1 cellular context compared by ENCODE assay signal in the genomic region with DNA sequence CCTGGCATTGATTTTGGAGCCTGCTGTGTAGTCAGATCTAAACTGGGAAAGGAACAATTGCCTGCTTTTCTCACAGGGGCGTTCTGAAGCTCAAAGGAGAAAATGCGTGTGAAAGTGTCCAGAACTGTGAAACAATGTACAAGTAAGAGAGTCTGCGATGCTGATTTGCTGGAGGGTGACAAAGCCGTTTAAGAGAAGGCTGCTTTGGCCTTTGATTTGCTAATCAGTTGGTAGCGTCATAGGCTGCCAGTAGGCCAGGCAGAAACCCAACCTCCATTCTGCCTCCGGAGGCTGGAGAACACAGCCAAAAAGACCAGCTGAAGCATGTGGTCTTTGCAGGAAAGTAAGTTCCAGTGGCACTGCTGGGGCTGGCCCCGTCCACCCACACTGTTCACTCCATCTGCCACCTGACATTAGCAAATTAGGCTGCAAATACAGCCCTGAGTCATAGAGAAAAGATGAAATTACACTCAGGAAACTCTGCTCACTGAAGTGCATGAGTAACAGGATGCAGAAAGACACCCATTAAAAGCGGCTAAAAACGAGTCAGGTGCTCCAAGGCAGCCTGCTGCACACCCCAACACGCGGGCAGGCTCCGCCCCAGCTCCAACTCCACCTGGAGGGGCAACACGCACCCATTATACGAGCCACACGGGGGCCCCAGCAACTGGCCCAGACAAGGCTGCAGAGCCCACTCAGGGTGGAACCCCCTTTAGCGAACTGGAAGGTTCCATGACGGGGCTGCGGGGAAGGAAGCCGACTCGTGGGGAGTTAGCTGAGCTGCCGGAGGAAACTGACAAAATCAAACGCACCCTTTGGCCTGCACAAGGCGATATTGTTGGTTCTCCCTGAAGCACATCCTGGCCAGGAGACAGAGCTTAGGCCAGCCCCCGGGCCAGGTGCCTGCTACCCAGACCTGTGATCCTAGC.
TF ChIP-seq lines count a peak whose summit lies in the region.

No MANE protein-coding gene starts in this region.

TF ChIP-seq in K562, 482 proteins besides CTCF, POLR2A, EP300 and RAD21 (continued from another document and continues in another):
- TF ChIP-seq, protein P1, sequence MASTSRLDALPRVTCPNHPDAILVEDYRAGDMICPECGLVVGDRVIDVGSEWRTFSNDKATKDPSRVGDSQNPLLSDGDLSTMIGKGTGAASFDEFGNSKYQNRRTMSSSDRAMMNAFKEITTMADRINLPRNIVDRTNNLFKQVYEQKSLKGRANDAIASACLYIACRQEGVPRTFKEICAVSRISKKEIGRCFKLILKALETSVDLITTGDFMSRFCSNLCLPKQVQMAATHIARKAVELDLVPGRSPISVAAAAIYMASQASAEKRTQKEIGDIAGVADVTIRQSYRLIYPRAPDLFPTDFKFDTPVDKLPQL (IDR thresholded peaks at IDR 0.05; ENCODE audit: extremely low read depth, insufficient read length), result no peak
- TF ChIP-seq SMAD3 (CRISPR knock-in tag; conservative IDR thresholded peaks at IDR 0.05) (no peak), ZBTB1 (CRISPR knock-in tag; IDR thresholded peaks at IDR 0.05; ENCODE audit: borderline replicate concordance, low read depth) (no peak), SP2 (IDR thresholded peaks at IDR 0.05; ENCODE audit: extremely low read depth, low read depth, low read length, poor library complexity, severe bottlenecking) (no peak), ZNF589 (CRISPR knock-in tag; IDR thresholded peaks at IDR 0.05; ENCODE audit: low read depth) (0 out of 2 replicates have a peak, but pooled peaks have one; percentile 32), CREB1 (IDR thresholded peaks at IDR 0.05) (no peak), CREB1 (CRISPR knock-in tag; IDR thresholded peaks at IDR 0.05) (peak; percentile 44; the same call in 1 of the 2 replicates), TOE1 (IDR thresholded peaks at IDR 0.05; ENCODE audit: borderline replicate concordance) (peak; percentile 56), TOE1 (CRISPR knock-in tag; IDR thresholded peaks at IDR 0.05; ENCODE audit: borderline replicate concordance, low read depth) (no peak), SMARCC2 (IDR thresholded peaks at IDR 0.05; ENCODE audit: low read depth) (no peak), SREBF1 (IDR thresholded peaks at IDR 0.05; ENCODE audit: borderline replicate concordance, low read depth, low read length) (no peak), CCNT2 (IDR thresholded peaks at IDR 0.05; ENCODE audit: borderline replicate concordance, extremely low read depth, insufficient read length, low read depth, low read length) (no peak), PCBP2 (IDR thresholded peaks at IDR 0.05; ENCODE audit: low read depth, low read length, poor library complexity, severe bottlenecking) (no peak), TAF1 (IDR thresholded peaks at IDR 0.05; ENCODE audit: control insufficient read depth, extremely low read depth, insufficient read depth, low read length, severe bottlenecking) (no peak), CREM (IDR thresholded peaks at IDR 0.05; ENCODE audit: low read depth) (0 out of 2 replicates have a peak, but pooled peaks have one; percentile 1), NUFIP1 (IDR thresholded peaks at IDR 0.05; ENCODE audit: partially characterized antibody) (no peak), PHF21A (IDR thresholded peaks at IDR 0.05; ENCODE audit: borderline replicate concordance, low read depth) (no peak), ZNF436 (CRISPR knock-in tag; IDR thresholded peaks at IDR 0.05) (no peak), IFI16 (CRISPR knock-in tag; IDR thresholded peaks at IDR 0.05) (no peak), NFE2L1 (tag; IDR thresholded peaks at IDR 0.05; ENCODE audit: borderline replicate concordance, low read depth) (no peak), HNRNPLL (IDR thresholded peaks at IDR 0.05; ENCODE audit: low read depth, low read length, poor library complexity, severe bottlenecking) (no peak)
- TF ChIP-seq, protein P2, sequence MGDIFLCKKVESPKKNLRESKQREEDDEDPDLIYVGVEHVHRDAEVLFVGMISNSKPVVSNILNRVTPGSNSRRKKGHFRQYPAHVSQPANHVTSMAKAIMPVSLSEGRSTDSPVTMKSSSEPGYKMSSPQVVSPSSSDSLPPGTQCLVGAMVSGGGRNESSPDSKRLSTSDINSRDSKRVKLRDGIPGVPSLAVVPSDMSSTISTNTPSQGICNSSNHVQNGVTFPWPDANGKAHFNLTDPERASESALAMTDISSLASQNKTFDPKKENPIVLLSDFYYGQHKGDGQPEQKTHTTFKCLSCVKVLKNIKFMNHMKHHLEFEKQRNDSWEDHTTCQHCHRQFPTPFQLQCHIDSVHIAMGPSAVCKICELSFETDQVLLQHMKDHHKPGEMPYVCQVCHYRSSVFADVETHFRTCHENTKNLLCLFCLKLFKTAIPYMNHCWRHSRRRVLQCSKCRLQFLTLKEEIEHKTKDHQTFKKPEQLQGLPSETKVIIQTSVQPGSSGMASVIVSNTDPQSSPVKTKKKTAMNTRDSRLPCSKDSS (IDR thresholded peaks at IDR 0.05; ENCODE audit: low read depth, partially characterized antibody), result no peak
- TF ChIP-seq, protein P3, sequence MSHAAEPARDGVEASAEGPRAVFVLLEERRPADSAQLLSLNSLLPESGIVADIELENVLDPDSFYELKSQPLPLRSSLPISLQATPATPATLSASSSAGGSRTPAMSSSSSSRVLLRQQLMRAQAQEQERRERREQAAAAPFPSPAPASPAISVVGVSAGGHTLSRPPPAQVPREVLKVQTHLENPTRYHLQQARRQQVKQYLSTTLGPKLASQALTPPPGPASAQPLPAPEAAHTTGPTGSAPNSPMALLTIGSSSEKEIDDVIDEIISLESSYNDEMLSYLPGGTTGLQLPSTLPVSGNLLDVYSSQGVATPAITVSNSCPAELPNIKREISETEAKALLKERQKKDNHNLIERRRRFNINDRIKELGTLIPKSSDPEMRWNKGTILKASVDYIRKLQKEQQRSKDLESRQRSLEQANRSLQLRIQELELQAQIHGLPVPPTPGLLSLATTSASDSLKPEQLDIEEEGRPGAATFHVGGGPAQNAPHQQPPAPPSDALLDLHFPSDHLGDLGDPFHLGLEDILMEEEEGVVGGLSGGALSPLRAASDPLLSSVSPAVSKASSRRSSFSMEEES (CRISPR knock-in tag; IDR thresholded peaks at IDR 0.05), result no peak
- TF ChIP-seq, protein P4, sequence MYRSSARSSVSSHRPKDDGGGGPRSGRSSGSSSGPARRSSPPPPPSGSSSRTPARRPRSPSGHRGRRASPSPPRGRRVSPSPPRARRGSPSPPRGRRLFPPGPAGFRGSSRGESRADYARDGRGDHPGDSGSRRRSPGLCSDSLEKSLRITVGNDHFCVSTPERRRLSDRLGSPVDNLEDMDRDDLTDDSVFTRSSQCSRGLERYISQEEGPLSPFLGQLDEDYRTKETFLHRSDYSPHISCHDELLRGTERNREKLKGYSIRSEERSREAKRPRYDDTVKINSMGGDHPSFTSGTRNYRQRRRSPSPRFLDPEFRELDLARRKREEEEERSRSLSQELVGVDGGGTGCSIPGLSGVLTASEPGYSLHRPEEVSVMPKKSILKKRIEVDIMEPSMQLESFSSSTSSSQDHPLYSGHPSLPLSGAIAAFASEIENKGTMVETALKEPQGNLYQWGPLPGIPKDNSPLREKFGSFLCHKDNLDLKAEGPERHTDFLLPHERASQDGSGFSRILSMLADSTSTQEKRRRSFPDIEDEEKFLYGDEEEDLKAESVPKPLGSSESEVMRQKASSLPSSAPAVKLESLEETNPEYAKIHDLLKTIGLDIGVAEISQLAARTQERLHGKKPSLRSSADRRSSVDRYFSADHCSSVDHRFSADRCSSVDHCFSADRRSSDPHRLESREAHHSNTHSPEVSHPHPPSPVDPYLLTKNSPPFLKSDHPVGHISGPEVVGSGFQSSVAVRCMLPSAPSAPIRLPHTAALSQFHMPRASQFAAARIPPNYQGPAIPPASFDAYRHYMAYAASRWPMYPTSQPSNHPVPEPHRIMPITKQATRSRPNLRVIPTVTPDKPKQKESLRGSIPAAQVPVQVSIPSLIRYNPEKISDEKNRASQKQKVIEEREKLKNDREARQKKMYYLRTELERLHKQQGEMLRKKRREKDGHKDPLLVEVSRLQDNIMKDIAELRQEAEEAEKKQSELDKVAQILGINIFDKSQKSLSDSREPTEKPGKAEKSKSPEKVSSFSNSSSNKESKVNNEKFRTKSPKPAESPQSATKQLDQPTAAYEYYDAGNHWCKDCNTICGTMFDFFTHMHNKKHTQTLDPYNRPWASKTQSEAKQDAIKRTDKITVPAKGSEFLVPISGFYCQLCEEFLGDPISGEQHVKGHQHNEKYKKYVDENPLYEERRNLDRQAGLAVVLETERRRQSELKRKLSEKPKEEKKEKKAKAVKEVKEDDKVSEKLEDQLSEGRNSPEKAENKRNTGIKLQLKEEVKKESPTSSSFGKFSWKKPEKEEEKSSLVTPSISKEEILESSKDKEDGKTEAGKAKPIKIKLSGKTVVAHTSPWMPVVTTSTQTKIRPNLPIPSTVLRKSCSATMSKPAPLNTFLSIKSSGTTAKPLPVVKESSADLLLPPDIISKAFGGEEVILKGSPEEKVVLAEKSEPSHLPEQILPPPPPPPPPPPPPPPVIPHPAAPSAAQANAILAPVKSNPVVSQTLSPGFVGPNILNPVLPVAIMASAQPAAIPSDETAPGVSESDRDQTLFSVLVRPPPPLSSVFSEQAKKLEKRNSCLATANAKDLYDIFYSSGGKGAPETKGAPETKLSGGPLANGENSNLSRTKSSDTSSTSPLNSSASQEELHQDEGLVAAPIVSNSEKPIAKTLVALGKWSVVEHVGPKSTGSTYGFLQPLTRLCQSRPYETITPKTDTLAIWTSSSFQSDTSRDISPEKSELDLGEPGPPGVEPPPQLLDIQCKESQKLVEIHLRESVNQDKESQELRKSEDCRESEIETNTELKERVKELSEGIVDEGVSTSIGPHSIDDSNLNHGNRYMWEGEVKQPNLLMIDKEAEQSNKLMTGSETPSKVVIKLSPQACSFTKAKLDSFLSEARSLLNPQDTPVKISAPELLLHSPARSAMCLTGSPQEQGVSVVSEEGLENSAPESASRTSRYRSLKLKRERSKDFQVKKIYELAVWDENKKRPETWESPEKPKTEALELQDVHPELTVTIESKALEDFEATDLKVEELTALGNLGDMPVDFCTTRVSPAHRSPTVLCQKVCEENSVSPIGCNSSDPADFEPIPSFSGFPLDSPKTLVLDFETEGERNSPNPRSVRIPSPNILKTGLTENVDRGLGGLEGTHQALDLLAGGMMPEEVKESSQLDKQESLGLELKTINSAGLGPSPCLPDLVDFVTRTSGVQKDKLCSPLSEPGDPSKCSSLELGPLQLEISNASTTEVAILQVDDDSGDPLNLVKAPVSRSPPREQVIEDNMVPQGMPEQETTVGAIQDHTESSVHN (IDR thresholded peaks at IDR 0.05; ENCODE audit: borderline replicate concordance in 1 of 2, low read depth in 1 of 2), result no peak
- TF ChIP-seq, protein P5, sequence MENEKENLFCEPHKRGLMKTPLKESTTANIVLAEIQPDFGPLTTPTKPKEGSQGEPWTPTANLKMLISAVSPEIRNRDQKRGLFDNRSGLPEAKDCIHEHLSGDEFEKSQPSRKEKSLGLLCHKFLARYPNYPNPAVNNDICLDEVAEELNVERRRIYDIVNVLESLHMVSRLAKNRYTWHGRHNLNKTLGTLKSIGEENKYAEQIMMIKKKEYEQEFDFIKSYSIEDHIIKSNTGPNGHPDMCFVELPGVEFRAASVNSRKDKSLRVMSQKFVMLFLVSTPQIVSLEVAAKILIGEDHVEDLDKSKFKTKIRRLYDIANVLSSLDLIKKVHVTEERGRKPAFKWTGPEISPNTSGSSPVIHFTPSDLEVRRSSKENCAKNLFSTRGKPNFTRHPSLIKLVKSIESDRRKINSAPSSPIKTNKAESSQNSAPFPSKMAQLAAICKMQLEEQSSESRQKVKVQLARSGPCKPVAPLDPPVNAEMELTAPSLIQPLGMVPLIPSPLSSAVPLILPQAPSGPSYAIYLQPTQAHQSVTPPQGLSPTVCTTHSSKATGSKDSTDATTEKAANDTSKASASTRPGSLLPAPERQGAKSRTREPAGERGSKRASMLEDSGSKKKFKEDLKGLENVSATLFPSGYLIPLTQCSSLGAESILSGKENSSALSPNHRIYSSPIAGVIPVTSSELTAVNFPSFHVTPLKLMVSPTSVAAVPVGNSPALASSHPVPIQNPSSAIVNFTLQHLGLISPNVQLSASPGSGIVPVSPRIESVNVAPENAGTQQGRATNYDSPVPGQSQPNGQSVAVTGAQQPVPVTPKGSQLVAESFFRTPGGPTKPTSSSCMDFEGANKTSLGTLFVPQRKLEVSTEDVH (IDR thresholded peaks at IDR 0.05; ENCODE audit: low read depth, partially characterized antibody), result no peak
- TF ChIP-seq, protein P6, sequence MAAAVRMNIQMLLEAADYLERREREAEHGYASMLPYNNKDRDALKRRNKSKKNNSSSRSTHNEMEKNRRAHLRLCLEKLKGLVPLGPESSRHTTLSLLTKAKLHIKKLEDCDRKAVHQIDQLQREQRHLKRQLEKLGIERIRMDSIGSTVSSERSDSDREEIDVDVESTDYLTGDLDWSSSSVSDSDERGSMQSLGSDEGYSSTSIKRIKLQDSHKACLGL (CRISPR knock-in tag; IDR thresholded peaks at IDR 0.05; ENCODE audit: borderline replicate concordance, poor library complexity, severe bottlenecking), result no peak
- TF ChIP-seq, protein P7, sequence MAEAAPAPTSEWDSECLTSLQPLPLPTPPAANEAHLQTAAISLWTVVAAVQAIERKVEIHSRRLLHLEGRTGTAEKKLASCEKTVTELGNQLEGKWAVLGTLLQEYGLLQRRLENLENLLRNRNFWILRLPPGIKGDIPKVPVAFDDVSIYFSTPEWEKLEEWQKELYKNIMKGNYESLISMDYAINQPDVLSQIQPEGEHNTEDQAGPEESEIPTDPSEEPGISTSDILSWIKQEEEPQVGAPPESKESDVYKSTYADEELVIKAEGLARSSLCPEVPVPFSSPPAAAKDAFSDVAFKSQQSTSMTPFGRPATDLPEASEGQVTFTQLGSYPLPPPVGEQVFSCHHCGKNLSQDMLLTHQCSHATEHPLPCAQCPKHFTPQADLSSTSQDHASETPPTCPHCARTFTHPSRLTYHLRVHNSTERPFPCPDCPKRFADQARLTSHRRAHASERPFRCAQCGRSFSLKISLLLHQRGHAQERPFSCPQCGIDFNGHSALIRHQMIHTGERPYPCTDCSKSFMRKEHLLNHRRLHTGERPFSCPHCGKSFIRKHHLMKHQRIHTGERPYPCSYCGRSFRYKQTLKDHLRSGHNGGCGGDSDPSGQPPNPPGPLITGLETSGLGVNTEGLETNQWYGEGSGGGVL (CRISPR knock-in tag; IDR thresholded peaks at IDR 0.05), result no peak
- TF ChIP-seq, protein P8, sequence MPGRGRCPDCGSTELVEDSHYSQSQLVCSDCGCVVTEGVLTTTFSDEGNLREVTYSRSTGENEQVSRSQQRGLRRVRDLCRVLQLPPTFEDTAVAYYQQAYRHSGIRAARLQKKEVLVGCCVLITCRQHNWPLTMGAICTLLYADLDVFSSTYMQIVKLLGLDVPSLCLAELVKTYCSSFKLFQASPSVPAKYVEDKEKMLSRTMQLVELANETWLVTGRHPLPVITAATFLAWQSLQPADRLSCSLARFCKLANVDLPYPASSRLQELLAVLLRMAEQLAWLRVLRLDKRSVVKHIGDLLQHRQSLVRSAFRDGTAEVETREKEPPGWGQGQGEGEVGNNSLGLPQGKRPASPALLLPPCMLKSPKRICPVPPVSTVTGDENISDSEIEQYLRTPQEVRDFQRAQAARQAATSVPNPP (IDR thresholded peaks at IDR 0.05; ENCODE audit: borderline replicate concordance, insufficient read depth, insufficient read length), result no peak
- TF ChIP-seq, protein P9, sequence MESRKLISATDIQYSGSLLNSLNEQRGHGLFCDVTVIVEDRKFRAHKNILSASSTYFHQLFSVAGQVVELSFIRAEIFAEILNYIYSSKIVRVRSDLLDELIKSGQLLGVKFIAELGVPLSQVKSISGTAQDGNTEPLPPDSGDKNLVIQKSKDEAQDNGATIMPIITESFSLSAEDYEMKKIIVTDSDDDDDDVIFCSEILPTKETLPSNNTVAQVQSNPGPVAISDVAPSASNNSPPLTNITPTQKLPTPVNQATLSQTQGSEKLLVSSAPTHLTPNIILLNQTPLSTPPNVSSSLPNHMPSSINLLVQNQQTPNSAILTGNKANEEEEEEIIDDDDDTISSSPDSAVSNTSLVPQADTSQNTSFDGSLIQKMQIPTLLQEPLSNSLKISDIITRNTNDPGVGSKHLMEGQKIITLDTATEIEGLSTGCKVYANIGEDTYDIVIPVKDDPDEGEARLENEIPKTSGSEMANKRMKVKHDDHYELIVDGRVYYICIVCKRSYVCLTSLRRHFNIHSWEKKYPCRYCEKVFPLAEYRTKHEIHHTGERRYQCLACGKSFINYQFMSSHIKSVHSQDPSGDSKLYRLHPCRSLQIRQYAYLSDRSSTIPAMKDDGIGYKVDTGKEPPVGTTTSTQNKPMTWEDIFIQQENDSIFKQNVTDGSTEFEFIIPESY (CRISPR knock-in tag; IDR thresholded peaks at IDR 0.05), result no peak
